In genomic region chr5:151284392-151284967, GRCh38 we compare ENCODE assay signal across 1 cellular context.
TF ChIP-seq lines count a peak whose summit lies in the region.

No MANE protein-coding gene starts in this region.

TF ChIP-seq in IMR-90, 13 proteins besides CTCF, POLR2A, EP300 and RAD21:
- no peak for TF ChIP-seq CHD1 (IDR thresholded peaks at IDR 0.05; ENCODE audit: low read depth, low read length)
- TF ChIP-seq USF2 (IDR thresholded peaks at IDR 0.05; ENCODE audit: low read depth, low read length), result no peak
